ENCODE assay signal across 10 cellular contexts in genomic region chr22:46171940-46172339, GRCh38. TPM values are rescaled to one million over a fixed set of nuclear protein-coding genes. Genes with fewer than 3 reads are reported as not detected.
DNase-seq lines count a peak whose midpoint lies in the region; ATAC-seq and TF ChIP-seq lines count a peak whose summit lies in the region.
"Had no signal": no experiment of that assay in that cellular context is flagged by ENCODE, and none has a peak within 500 bp of the region (broad histone marks: within the 10 kb centered on the region; RNA-seq: fewer than 3 reads in every experiment).

No MANE protein-coding gene starts in this region.

- no TSS peak for BruUV-seq in A673 (replicated peaks; lab: Mats Ljungman, UMichigan)

- peaks cover 1% of the 10 kb centered on the region for H3K27me3 Mint-ChIP-seq in HFFc6 (ENCODE audit: insufficient read depth)
- H3K27me3 Mint-ChIP-seq in activated naive CD8-positive, alpha-beta T cell treated with anti-CD3 and anti-CD28 coated beads, Interleukin-2, amount 50 U/mL, for 24 hours, result no peaks in the 10 kb centered on the region

- peak overlapping the region; percentile 94 for H3K27ac Mint-ChIP-seq in HFFc6
- H3K27ac Mint-ChIP-seq in activated naive CD8-positive, alpha-beta T cell treated with anti-CD3 and anti-CD28 coated beads, Interleukin-2, amount 50 U/mL, for 24 hours, result peak overlapping the region; percentile 60

- H3K4me1 ChIP-seq in A673 (ENCODE audit: insufficient read depth, low read length, poor library complexity, severe bottlenecking) (peaks cover 33% of the 10 kb centered on the region), left ventricle myocardium inferior (peaks cover 36% of the 10 kb centered on the region)

- H3K36me3 ChIP-seq in A673 (ENCODE audit: insufficient read depth, low read length, poor library complexity, severe bottlenecking) (no peaks in the 10 kb centered on the region), left ventricle myocardium inferior (peaks cover 10% of the 10 kb centered on the region)

- H3K27ac ChIP-seq in A673 (ENCODE audit: low read depth, low read length, poor library complexity, severe bottlenecking), result peak overlapping the region; percentile 70
- H3K27ac ChIP-seq in left ventricle myocardium inferior (replicated peaks), result peak overlapping the region; percentile 82

- peaks cover 58% of the 10 kb centered on the region for H3K4me1 Mint-ChIP-seq in HFFc6 (ENCODE audit: low read depth)
- peaks cover 14% of the 10 kb centered on the region for H3K4me1 Mint-ChIP-seq in activated naive CD8-positive, alpha-beta T cell treated with anti-CD3 and anti-CD28 coated beads, Interleukin-2, amount 50 U/mL, for 24 hours

- peak; percentile 71 for DNase-seq in A673 (ENCODE audit: low spot score)
- peak; percentile 64 for DNase-seq in HFFc6
- DNase-seq in activated naive CD8-positive, alpha-beta T cell treated with anti-CD3 and anti-CD28 coated beads, Interleukin-2, amount 50 U/mL, for 24 hours, result no peak
- no peak for DNase-seq in left ventricle myocardium inferior
- DNase-seq in activated CD4-positive, alpha-beta T cell treated with anti-CD3 and anti-CD28 coated beads for 4 hours, result no peak
- no peak for DNase-seq in NCI-H345 (lab: John Stamatoyannopoulos, UW)
- no peak for DNase-seq in DMS53 treated with DMSO at 0.1 percent for 48 hours (lab: John Stamatoyannopoulos, UW; ENCODE audit: unreplicated experiment)
- DNase-seq: activated CD8-positive, alpha-beta memory T cell treated with anti-CD3 and anti-CD28 coated beads, Interleukin-2, amount 50 U/mL, for 4 hours; MV-4-11 had no signal

- TF ChIP-seq CTCF in A673 (conservative IDR thresholded peaks at IDR 0.05; ENCODE audit: low read depth, low read length), result no peak
- no peak for TF ChIP-seq CTCF in HFFc6 (IDR thresholded peaks at IDR 0.05)
- no peak for TF ChIP-seq CTCF in left ventricle myocardium inferior (IDR thresholded peaks at IDR 0.05; ENCODE audit: borderline replicate concordance)

- H3K4me3 ChIP-seq in A673 (ENCODE audit: low read depth, low read length, poor library complexity, severe bottlenecking) (peak overlapping the region; percentile 13), left ventricle myocardium inferior (peak overlapping the region; percentile 4)

- H3K36me3 Mint-ChIP-seq in HFFc6 (ENCODE audit: low read depth), result peaks cover 16% of the 10 kb centered on the region
- H3K36me3 Mint-ChIP-seq in activated naive CD8-positive, alpha-beta T cell treated with anti-CD3 and anti-CD28 coated beads, Interleukin-2, amount 50 U/mL, for 24 hours (ENCODE audit: low read depth), result peaks cover 2% of the 10 kb centered on the region

- intact Hi-C loops in A673 (cut with micrococcal nuclease; ENCODE audit: unreplicated experiment) (no loop called here), left ventricle myocardium inferior (cut with micrococcal nuclease) (no loop called here)

- peaks cover 3% of the 10 kb centered on the region for H3K9me3 Mint-ChIP-seq in HFFc6
- H3K9me3 Mint-ChIP-seq in activated naive CD8-positive, alpha-beta T cell treated with anti-CD3 and anti-CD28 coated beads, Interleukin-2, amount 50 U/mL, for 24 hours, result no peaks in the 10 kb centered on the region

- H3K4me3 Mint-ChIP-seq in HFFc6, result peak overlapping the region; percentile 72
- no peak overlapping the region for H3K4me3 Mint-ChIP-seq in activated naive CD8-positive, alpha-beta T cell treated with anti-CD3 and anti-CD28 coated beads, Interleukin-2, amount 50 U/mL, for 24 hours

- POLR2A ChIA-PET in A673 (lab: Charles Lee; ENCODE audit: low non-redundant PET), result interaction anchor here (0.7 kb wide), 2 partner anchors 10 to 17 kb away, joined by 6 to 9 read pairs; no protein-coding TSS in a partner anchor

- no peaks in the 10 kb centered on the region for H3K27me3 ChIP-seq in A673 (replicated peaks; ENCODE audit: insufficient read depth, low read depth, low read length, poor library complexity)
- H3K27me3 ChIP-seq in left ventricle myocardium inferior (ENCODE audit: low read depth), result no peaks in the 10 kb centered on the region

- ATAC-seq in activated naive CD8-positive, alpha-beta T cell treated with anti-CD3 and anti-CD28 coated beads, Interleukin-2, amount 50 U/mL, for 24 hours, result no peak
- no peak for ATAC-seq in GM21529 (IDR thresholded peaks at IDR 0.05; ENCODE audit: unreplicated experiment)

- H3K9me3 ChIP-seq in A673 (ENCODE audit: low read depth, low read length, poor library complexity, severe bottlenecking) (no peaks in the 10 kb centered on the region), left ventricle myocardium inferior (replicated peaks) (peaks cover 11% of the 10 kb centered on the region)

- CTCF ChIA-PET in A673 (lab: Charles Lee), result interaction anchor here (0.6 kb wide), 1 partner anchor 193 kb away, joined by 10 read pairs; no protein-coding TSS in a partner anchor

RNA-seq across cellular contexts. Expression of gene PPARA, which starts 21.6 kb away (rescaled TPM):
- total RNA-seq in A673 (2021), result 2.0 and 4.0 TPM in 2 replicates
- total RNA-seq in HFFc6 (2021; fragmentation: NEBNext Ultra II Directional; extraction: Animal tissue kit (Norgen Biotek cat#: 25700)), result 10 to 100 TPM; 14.1 to 16.0 (median 15.1) TPM
- 101 TPM for total RNA-seq in left ventricle myocardium inferior

Comparison
In these comparisons a context has a peak if more than half of its experiments do, and no peak if none do; other contexts are left out.
1. DNase-seq: peak in A673 (single experiment) and HFFc6 (single experiment); none in activated naive CD8-positive, alpha-beta T cell treated with anti-CD3 and anti-CD28 coated beads, Interleukin-2, amount 50 U/mL, for 24 hours (single experiment), left ventricle myocardium inferior (single experiment), activated CD4-positive, alpha-beta T cell treated with anti-CD3 and anti-CD28 coated beads for 4 hours (0 of 2), NCI-H345 (single experiment) and DMS53 treated with DMSO at 0.1 percent for 48 hours (single experiment).